ENCODE assay signal across 8 cellular contexts in genomic region chr3:107524214-107525100, GRCh38. TPM values are rescaled to one million over a fixed set of nuclear protein-coding genes. Genes with fewer than 3 reads are reported as not detected.
DNase-seq lines count a peak whose midpoint lies in the region; TF ChIP-seq lines count a peak whose summit lies in the region.

No MANE protein-coding gene starts in this region.

- H3K4me3 ChIP-seq in astrocyte of the spinal cord (ENCODE audit: low read depth, low read length) (peak overlapping the region; percentile 68), iPS DF 6.9 (ENCODE audit: low read length) (peak overlapping the region; percentile 94; the same call in 1 of the 2 replicates)

- H3K36me3 ChIP-seq in iPS DF 6.9 (ENCODE audit: control insufficient read depth, insufficient read depth, low read length), result no peaks in the 10 kb centered on the region

- H3K9me3 ChIP-seq in iPS DF 6.9 (ENCODE audit: control insufficient read depth, insufficient read depth, low read length), result no peaks in the 10 kb centered on the region

- no peak for TF ChIP-seq CTCF in astrocyte of the spinal cord (IDR thresholded peaks at IDR 0.05; ENCODE audit: low read depth, low read length)

- in situ Hi-C loops in astrocyte of the spinal cord (cut with HindIII; ENCODE audit: low sequenced_read_pairs), result no loop called here

- H3K27ac ChIP-seq in iPS DF 6.9 (ENCODE audit: low read length), result no peak overlapping the region

- peak; percentile 49 for DNase-seq in COR-L47 (lab: John Stamatoyannopoulos, UW)
- DNase-seq in HT1080 (ENCODE audit: low read depth), result peak; percentile 60
- DNase-seq in T-helper 22 cell (ENCODE audit: low read depth), result peak; percentile 49
- peak; percentile 51 for DNase-seq in astrocyte of the spinal cord (ENCODE audit: low read depth, low spot score)
- no peak for DNase-seq in iPS DF 6.9 (ENCODE audit: low read depth, low spot score)
- DNase-seq in retina, result peak; percentile 76
- DNase-seq in NCI-H510A (lab: John Stamatoyannopoulos, UW), result no peak
- no peak for DNase-seq in GDM1 (lab: John Stamatoyannopoulos, UW)

- no peaks in the 10 kb centered on the region for H3K27me3 ChIP-seq in iPS DF 6.9 (ENCODE audit: control insufficient read depth, insufficient read depth, low read length)

- no CpG with 5 or more reads among the region's 47 CpGs for WGBS in iPS DF 6.9 (ENCODE audit: insufficient coverage, insufficient read length)

- H3K4me1 ChIP-seq in iPS DF 6.9 (ENCODE audit: control insufficient read depth, insufficient read depth, low read length), result no peaks in the 10 kb centered on the region

RNA-seq across cellular contexts. Expression of gene BBX, which starts 1.7 kb away (rescaled TPM):
- 52.6 and 54.1 TPM in 2 replicates for total RNA-seq in HT1080 (2014; rRNA removed; shearing (Covaris generic))
- polyA plus RNA-seq in HT1080 (2015; cell fraction: cytosol; rRNA removed), result 35.8 and 50.1 TPM in 2 replicates
- polyA plus RNA-seq in HT1080 (2015; cell fraction: nucleus; rRNA removed), result 71.4 and 73.0 TPM in 2 replicates

Comparison
In these comparisons a context has a peak if more than half of its experiments do, and no peak if none do; other contexts are left out.
1. DNase-seq: peak in COR-L47 (single experiment), HT1080 (single experiment), T-helper 22 cell (single experiment), astrocyte of the spinal cord (single experiment) and retina (single experiment); none in iPS DF 6.9 (single experiment), NCI-H510A (single experiment) and GDM1 (single experiment).